In genomic region chr9:135251996-135252760, GRCh38 we compare ENCODE assay signal across 16 cellular contexts.
DNase-seq lines count a peak whose midpoint lies in the region; ATAC-seq, FAIRE-seq and TF ChIP-seq lines count a peak whose summit lies in the region.
"Had no signal": no experiment of that assay in that cellular context is flagged by ENCODE, and none has a peak within 500 bp of the region (broad histone marks: within the 10 kb centered on the region; RNA-seq: fewer than 3 reads in every experiment).

No MANE protein-coding gene starts in this region.

- no peak overlapping the region for H3K9ac ChIP-seq in HepG2 (ENCODE audit: insufficient read depth, low read depth, low read length)

- no peaks in the 10 kb centered on the region for H3F3A ChIP-seq in GM23338 (replicated peaks; ENCODE audit: low read depth)

- no peaks in the 10 kb centered on the region for H3K27me3 ChIP-seq in GM23338 (ENCODE audit: insufficient read depth)
- peaks cover 6 to 79% of the 10 kb centered on the region in 2 experiments; a peak in 3 of 5 replicates for H3K27me3 ChIP-seq in HepG2 (ENCODE audit: control insufficient read depth in 1 of 2, insufficient read depth in 2 of 2, low read length in 2 of 2)
- H3K27me3 ChIP-seq in MG63, result no peaks in the 10 kb centered on the region

- FAIRE-seq in HepG2 (lab: Jason Lieb, UNC), result no peak

- H3K36me3 Mint-ChIP-seq in GM23338 (ENCODE audit: low read depth), result no peaks in the 10 kb centered on the region
- H3K36me3 Mint-ChIP-seq in WTC11, result no peaks in the 10 kb centered on the region
- no peaks in the 10 kb centered on the region for H3K36me3 Mint-ChIP-seq in progenitor cell of endocrine pancreas (ENCODE audit: insufficient read depth)
- H3K36me3 Mint-ChIP-seq in CD14-positive monocyte, result no peaks in the 10 kb centered on the region
- no peaks in the 10 kb centered on the region for H3K36me3 Mint-ChIP-seq in activated CD4-positive, alpha-beta memory T cell treated with anti-CD3 and anti-CD28 coated beads for 36 hours
- H3K36me3 Mint-ChIP-seq: CD8-positive, alpha-beta memory T cell had no signal

- no peak overlapping the region for H3K27ac Mint-ChIP-seq in GM23338
- H3K27ac Mint-ChIP-seq in WTC11, result peak overlapping the region; percentile 14; the same call in 1 of the 2 replicates
- H3K27ac Mint-ChIP-seq in progenitor cell of endocrine pancreas, result peak overlapping the region; percentile 19
- H3K27ac Mint-ChIP-seq in CD14-positive monocyte, result peak overlapping the region in 1 of 7 donors; percentile 84
- H3K27ac Mint-ChIP-seq in activated CD4-positive, alpha-beta memory T cell treated with anti-CD3 and anti-CD28 coated beads for 36 hours, result no peak overlapping the region
- H3K27ac Mint-ChIP-seq: B cell; CD8-positive, alpha-beta memory T cell had no signal

- TF ChIP-seq POLR2A in HepG2 (IDR thresholded peaks at IDR 0.05; ENCODE audit: insufficient read depth in 1 of 2, low read depth in 2 of 2, low read length in 2 of 2), result no peak

- ATAC-seq in GM23338 (no peak), WTC11 (no peak), HepG2 (no peak)

- H3K4me1 ChIP-seq in GM23338 (ENCODE audit: insufficient read depth) (no peaks in the 10 kb centered on the region), HepG2 (ENCODE audit: insufficient read depth, low read length) (no peaks in the 10 kb centered on the region)

- CTCF ChIA-PET in WTC11 (lab: Charles Lee), result interaction anchor here (0.5 to 1.2 kb wide), 3 partner anchors 29 to 163 kb away, joined by 3 to 4 read pairs (median 3); no protein-coding TSS in a partner anchor
- CTCF ChIA-PET in HepG2 (lab: Yijun Ruan, JAX; ENCODE audit: low intra/inter-chr PET ratio, low total read pairs), result no interaction called here
- CTCF ChIA-PET in activated CD4-positive, alpha-beta memory T cell treated with anti-CD3 and anti-CD28 coated beads for 36 hours (lab: Charles Lee), result no interaction called here

- TF ChIP-seq CTCF in GM23338 (conservative IDR thresholded peaks at IDR 0.05; ENCODE audit: low read depth in 2 of 2), result peak; percentile 20 to 37; a peak in 3 of 4 replicates
- no peak for TF ChIP-seq CTCF in WTC11 (IDR thresholded peaks at IDR 0.05)
- TF ChIP-seq CTCF in HepG2 (CRISPR knock-in tag; IDR thresholded peaks at IDR 0.05), result no peak
- no peak for TF ChIP-seq CTCF in progenitor cell of endocrine pancreas (IDR thresholded peaks at IDR 0.05; ENCODE audit: unreplicated experiment)
- no peak for TF ChIP-seq CTCF in CD14-positive monocyte (IDR thresholded peaks at IDR 0.05)

- H3K9me3 Mint-ChIP-seq in GM23338 (no peaks in the 10 kb centered on the region; the same call in 2 of the 3 replicates), WTC11 (no peaks in the 10 kb centered on the region), progenitor cell of endocrine pancreas (ENCODE audit: low read depth) (no peaks in the 10 kb centered on the region), CD14-positive monocyte (peaks cover 0 to 3% (median 0%) of the 10 kb centered on the region in 7 donors)
- no peaks in the 10 kb centered on the region for H3K9me3 Mint-ChIP-seq in activated CD4-positive, alpha-beta memory T cell treated with anti-CD3 and anti-CD28 coated beads for 36 hours
- H3K9me3 Mint-ChIP-seq: CD8-positive, alpha-beta memory T cell had no signal

- POLR2A ChIA-PET in WTC11 (lab: Charles Lee), result no interaction called here
- POLR2A ChIA-PET in HepG2 (lab: Yijun Ruan, JAX), result no interaction called here
- POLR2A ChIA-PET in activated CD4-positive, alpha-beta memory T cell treated with anti-CD3 and anti-CD28 coated beads for 36 hours (lab: Charles Lee), result no interaction called here

- no peak overlapping the region for H3K4me2 ChIP-seq in GM23338
- no peak overlapping the region for H3K4me2 ChIP-seq in HepG2 (ENCODE audit: low read depth, low read length)

- H3K4me3 ChIP-seq in GM23338 (no peak overlapping the region), HepG2 (replicated peaks in 1 of 3; ENCODE audit: insufficient read depth in 1 of 3, low read depth in 2 of 3, low read length in 3 of 3) (no peak overlapping the region), MG63 (no peak overlapping the region)

- in situ Hi-C loops in HepG2 (cut with HindIII; ENCODE audit: extremely low pct_ligation_motif_present, low pct_unique_long_range_greater_than_20kb), result no loop called here

- TF ChIP-seq EP300 in HepG2 (IDR thresholded peaks at IDR 0.05; ENCODE audit: low read depth in 2 of 2, low read length in 2 of 2) (no peak), HepG2 (CRISPR knock-in tag; IDR thresholded peaks at IDR 0.05; ENCODE audit: borderline replicate concordance) (no peak)

- H4K20me1 ChIP-seq in GM23338 (replicated peaks; ENCODE audit: insufficient read depth) (no peaks in the 10 kb centered on the region), HepG2 (ENCODE audit: insufficient read depth, low read length) (no peaks in the 10 kb centered on the region)

- WGBS in HepG2 (ENCODE audit: low lambda C conversion rate), result 48% methylated on average over 20 of the region's 30 CpGs

- no peak overlapping the region for H2AFZ ChIP-seq in GM23338
- no peak overlapping the region for H2AFZ ChIP-seq in HepG2 (ENCODE audit: low read length)

- intact Hi-C loops in HepG2 (cut with micrococcal nuclease; ENCODE audit: unreplicated experiment) (no loop called here), CD14-positive monocyte (cut with micrococcal nuclease) (no loop called here)
- intact Hi-C loops in activated CD4-positive, alpha-beta memory T cell treated with anti-CD3 and anti-CD28 coated beads for 36 hours (cut with micrococcal nuclease), result no loop called here

- H3K4me1 Mint-ChIP-seq in GM23338 (peaks cover 31% of the 10 kb centered on the region), WTC11 (peaks cover 9% of the 10 kb centered on the region), progenitor cell of endocrine pancreas (ENCODE audit: low read depth) (no peaks in the 10 kb centered on the region), CD14-positive monocyte (no peaks in the 10 kb centered on the region)
- no peaks in the 10 kb centered on the region for H3K4me1 Mint-ChIP-seq in activated CD4-positive, alpha-beta memory T cell treated with anti-CD3 and anti-CD28 coated beads for 36 hours (ENCODE audit: low read depth)
- H3K4me1 Mint-ChIP-seq: B cell; CD8-positive, alpha-beta memory T cell had no signal

- no peak overlapping the region for H3K27ac ChIP-seq in GM23338 (ENCODE audit: low read depth)
- H3K27ac ChIP-seq in HepG2 (ENCODE audit: extremely low read length, insufficient read depth, low read length), result no peak overlapping the region

- no TSS peak for BruUV-seq in HepG2 (replicated peaks; lab: Mats Ljungman, UMichigan)

- H3K79me2 ChIP-seq in GM23338 (replicated peaks; ENCODE audit: insufficient read depth) (no peaks in the 10 kb centered on the region), HepG2 (ENCODE audit: insufficient read depth, low read length) (no peaks in the 10 kb centered on the region)

- no peak for TF ChIP-seq RAD21 in HepG2 (CRISPR knock-in tag; IDR thresholded peaks at IDR 0.05)

- DNase-seq in GM23338 (ENCODE audit: low spot score) (no peak), WTC11 (ENCODE audit: low spot score) (no peak), HepG2 (ENCODE audit: low spot score) (no peak), progenitor cell of endocrine pancreas (ENCODE audit: low spot score, unreplicated experiment) (no peak), NCI-H1105 treated with DMSO at 0.1 percent for 48 hours (lab: John Stamatoyannopoulos, UW) (no peak), MG63 (no peak), CD14-positive monocyte (ENCODE audit: low spot score) (no peak)
- DNase-seq in activated CD4-positive, alpha-beta memory T cell treated with anti-CD3 and anti-CD28 coated beads for 36 hours, result no peak
- DNase-seq: GOT3, KG1, MM.1S, NCI-H2029, NCI-H510A, RPMI8226 had no signal

- no peaks in the 10 kb centered on the region for H3K9me3 ChIP-seq in HepG2 (ENCODE audit: low read length)
- H3K9me3 ChIP-seq in MG63, result no peaks in the 10 kb centered on the region

- H3K4me3 Mint-ChIP-seq in GM23338 (no peak overlapping the region), WTC11 (no peak overlapping the region), progenitor cell of endocrine pancreas (ENCODE audit: low read depth) (no peak overlapping the region), CD14-positive monocyte (peak overlapping the region in 1 of 2 donors; percentile 36)
- H3K4me3 Mint-ChIP-seq in activated CD4-positive, alpha-beta memory T cell treated with anti-CD3 and anti-CD28 coated beads for 36 hours, result no peak overlapping the region
- H3K4me3 Mint-ChIP-seq: B cell; CD8-positive, alpha-beta memory T cell had no signal

- H3K36me3 ChIP-seq in GM23338 (ENCODE audit: insufficient read depth) (no peaks in the 10 kb centered on the region), HepG2 (replicated peaks in 1 of 2; ENCODE audit: control insufficient read depth in 1 of 2, insufficient read depth in 2 of 2, low read length in 2 of 2) (no peaks in the 10 kb centered on the region), MG63 (no peaks in the 10 kb centered on the region)

- H3K27me3 Mint-ChIP-seq in GM23338 (ENCODE audit: insufficient read depth, low read depth, poor library complexity) (peaks cover 11% of the 10 kb centered on the region), WTC11 (ENCODE audit: low read depth) (no peaks in the 10 kb centered on the region), progenitor cell of endocrine pancreas (peaks cover 43% of the 10 kb centered on the region), CD14-positive monocyte (ENCODE audit: low read depth in 3 of 3) (peaks cover 7 to 21% (median 14%) of the 10 kb centered on the region in 3 donors)
- peaks cover 6% of the 10 kb centered on the region for H3K27me3 Mint-ChIP-seq in activated CD4-positive, alpha-beta memory T cell treated with anti-CD3 and anti-CD28 coated beads for 36 hours

- H3K9me2 ChIP-seq in GM23338 (ENCODE audit: insufficient read depth), result no peaks in the 10 kb centered on the region

TF ChIP-seq in GM23338, 12 proteins besides CTCF, POLR2A, EP300 and RAD21 (continues in another document):
- TF ChIP-seq ZNF331 (CRISPR knock-in tag; IDR thresholded peaks at IDR 0.05; ENCODE audit: low read depth), result no peak

TF ChIP-seq in WTC11, 78 proteins besides CTCF, POLR2A, EP300 and RAD21 (continues in another document):
- no peak for TF ChIP-seq ZNF423 (CRISPR knock-in tag; IDR thresholded peaks at IDR 0.05)
- TF ChIP-seq HMGA2 (CRISPR knock-in tag; IDR thresholded peaks at IDR 0.05), result no peak
- no peak for TF ChIP-seq SOX15 (CRISPR knock-in tag; IDR thresholded peaks at IDR 0.05)

Comparison
In these comparisons a context has a peak if more than half of its experiments do, and no peak if none do; other contexts are left out.
1. H3K27ac Mint-ChIP-seq: peak in WTC11 (single experiment) and progenitor cell of endocrine pancreas (single experiment); none in GM23338 (single experiment) and activated CD4-positive, alpha-beta memory T cell treated with anti-CD3 and anti-CD28 coated beads for 36 hours (single experiment).
2. CTCF ChIP-seq: peak in GM23338 (2 of 2); none in WTC11 (single experiment), HepG2 (single experiment), progenitor cell of endocrine pancreas (single experiment) and CD14-positive monocyte (single experiment).